15 cellular contexts compared by ENCODE assay signal in genomic region chr7:1899201-1899600, GRCh38.
DNase-seq lines count a peak whose midpoint lies in the region; ATAC-seq lines count a peak whose summit lies in the region.
"Had no signal": no experiment of that assay in that cellular context is flagged by ENCODE, and none has a peak within 500 bp of the region (broad histone marks: within the 10 kb centered on the region; RNA-seq: fewer than 3 reads in every experiment).

No MANE protein-coding gene starts in this region.

- ATAC-seq in left cardiac atrium, result peak; percentile 87 to 89
- no peak for ATAC-seq in HG03095 (IDR thresholded peaks at IDR 0.05; ENCODE audit: unreplicated experiment)
- ATAC-seq in GM21723 (IDR thresholded peaks at IDR 0.05; ENCODE audit: unreplicated experiment), result no peak
- no peak for ATAC-seq in HG03432 (IDR thresholded peaks at IDR 0.05; ENCODE audit: unreplicated experiment)
- ATAC-seq: naive thymus-derived CD8-positive, alpha-beta T cell had no signal

- H3K27ac ChIP-seq in skeletal muscle tissue (ENCODE audit: low read depth, low read length), result no peak overlapping the region
- H3K27ac ChIP-seq: colonic mucosa, thoracic aorta had no signal

- peaks cover 0 to 4% (median 0%) of the 10 kb centered on the region in 3 donors for H3K36me3 ChIP-seq in skeletal muscle tissue (ENCODE audit: control insufficient read depth in 3 of 3, insufficient read depth in 3 of 3, low read length in 3 of 3)
- H3K36me3 ChIP-seq: colonic mucosa, HAP-1 had no signal

- no peak overlapping the region for H3K4me3 ChIP-seq in skeletal muscle tissue (ENCODE audit: low read length in 3 of 3)
- H3K4me3 ChIP-seq: colonic mucosa, HAP-1, thoracic aorta had no signal

- peak overlapping the region in 2 of 3 donors; percentile 8 to 70 for H3K9ac ChIP-seq in skeletal muscle tissue (ENCODE audit: low read depth in 1 of 3, low read length in 3 of 3)

- DNase-seq in ELR (ENCODE audit: low read depth) (peak; percentile 94), anterior cingulate cortex (lab: John Stamatoyannopoulos, UW) (peak in 39 of 58 donors; percentile 12 to 72 (median 46)), left cardiac atrium (peak; percentile 72)
- DNase-seq in activated CD4-positive, alpha-beta T cell treated with anti-CD3 and anti-CD28 coated beads for 48 hours, result no peak
- DNase-seq: activated T-cell treated with anti-CD3 and anti-CD28 coated beads, Interleukin-2, amount 50 U/mL, for 24 hours; colonic mucosa; DMS79; stimulated activated CD4-positive, alpha-beta T cell treated with anti-CD3 and anti-CD28 coated beads, Interleukin-4, amount 100 ng/mL, for 1 hour had no signal

- H3K27me3 ChIP-seq in skeletal muscle tissue (ENCODE audit: control insufficient read depth in 3 of 3, insufficient read depth in 3 of 3, low read length in 3 of 3), result no peaks in the 10 kb centered on the region
- H3K27me3 ChIP-seq: colonic mucosa had no signal

- H3K4me1 ChIP-seq in skeletal muscle tissue (ENCODE audit: control insufficient read depth in 3 of 3, insufficient read depth in 3 of 3, low read length in 3 of 3), result peaks cover 29 to 41% (median 40%) of the 10 kb centered on the region in 3 donors
- H3K4me1 ChIP-seq: colonic mucosa, HAP-1 had no signal

- intact Hi-C loops in left cardiac atrium (cut with DNase I), result no loop called here

- H3K9me3 ChIP-seq in skeletal muscle tissue (ENCODE audit: control insufficient read depth in 3 of 3, low read length in 3 of 3), result no peaks in the 10 kb centered on the region
- H3K9me3 ChIP-seq: colonic mucosa, HAP-1, thoracic aorta had no signal

Comparison
In these comparisons a context has a peak if more than half of its experiments do, and no peak if none do; other contexts are left out.
1. ATAC-seq: peak in left cardiac atrium (2 of 2); none in HG03095 (single experiment), GM21723 (single experiment) and HG03432 (single experiment).